ENCODE assay signal across 7 cellular contexts in the genomic region with DNA sequence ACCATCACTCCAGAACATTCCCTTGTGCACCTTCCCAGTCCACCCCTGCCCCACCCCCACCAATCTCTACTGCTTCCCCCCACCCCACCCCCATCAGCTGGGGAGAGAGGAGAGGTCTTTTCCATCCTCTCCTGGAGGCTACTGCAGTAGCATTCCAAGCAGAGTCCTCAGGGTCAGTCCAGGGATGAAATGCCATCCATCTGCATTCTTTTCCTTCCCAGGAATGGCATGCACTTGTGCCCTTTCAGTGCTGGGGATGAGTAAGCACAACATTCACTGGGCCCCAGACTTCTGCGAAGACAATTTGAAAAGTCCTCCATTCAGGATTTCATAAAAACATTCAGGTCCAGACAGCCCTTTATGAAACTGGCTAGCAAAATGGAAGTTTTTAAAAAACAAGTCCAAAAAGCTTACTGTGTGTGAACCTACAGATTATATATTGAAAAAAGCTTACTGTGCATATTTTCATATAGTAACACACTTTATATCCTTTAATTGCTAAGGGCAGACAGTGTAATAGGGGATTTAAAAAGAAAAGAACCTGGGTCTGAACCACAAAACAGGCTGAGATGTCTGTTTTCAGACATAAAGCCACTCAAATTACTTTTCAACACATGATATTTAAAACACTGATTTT. TPM values are rescaled to one million over a fixed set of nuclear protein-coding genes. Genes with fewer than 3 reads are reported as not detected.
DNase-seq lines count a peak whose midpoint lies in the region; ATAC-seq, FAIRE-seq and TF ChIP-seq lines count a peak whose summit lies in the region.

No MANE protein-coding gene starts in this region.

- intact Hi-C loops in kidney (cut with DNase I) (no loop called here), head of caudate nucleus (cut with DNase I) (no loop called here)

- no peak overlapping the region; the same call in 1 of the 2 replicates for H3K9ac ChIP-seq in HUES48 (ENCODE audit: low read depth, low read length)
- H3K9ac ChIP-seq in kidney (ENCODE audit: low read length in 2 of 2): no peak overlapping the region

- H3K4me1 ChIP-seq in HUES48 (ENCODE audit: control insufficient read depth, insufficient read depth, low read length) (peaks cover 5% of the 10 kb centered on the region; the same call in 1 of the 2 replicates), kidney (ENCODE audit: control insufficient read depth in 1 of 2, insufficient read depth in 1 of 2, low read depth in 1 of 2, low read length in 2 of 2) (peaks cover 6 to 7% of the 10 kb centered on the region in 2 donors), upper lobe of left lung (peaks cover 0 to 20% (median 8%) of the 10 kb centered on the region in 4 donors)

- FAIRE-seq in bronchial epithelial cell (lab: Jason Lieb, UNC) (no peak), kidney (lab: Jason Lieb, UNC) (no peak)

- DNase-seq in bronchial epithelial cell (ENCODE audit: low read depth): peak; percentile 39
- DNase-seq in kidney: no peak
- peak in 1 of 2 donors; percentile 43 for DNase-seq in upper lobe of left lung
- no peak for DNase-seq in stimulated activated CD4-positive, alpha-beta T cell treated with anti-CD3 and anti-CD28 coated beads, Interleukin-2, amount 100 ng/mL, for 48 hours
- no peak for DNase-seq in head of caudate nucleus

- H3K36me3 ChIP-seq in HUES48 (ENCODE audit: control insufficient read depth, insufficient read depth, low read length) (peaks cover 6% of the 10 kb centered on the region; the same call in 1 of the 2 replicates), bronchial epithelial cell (ENCODE audit: control insufficient read depth, insufficient read depth, low read length) (peaks cover 3% of the 10 kb centered on the region), kidney (ENCODE audit: control insufficient read depth in 1 of 2, insufficient read depth in 2 of 2, low read length in 2 of 2) (peaks cover 0 to 5% of the 10 kb centered on the region in 2 donors), upper lobe of left lung (peaks cover under 1 to 12% (median 4%) of the 10 kb centered on the region in 4 donors)

- TF ChIP-seq POLR2A in upper lobe of left lung (IDR thresholded peaks at IDR 0.05): no peak

- 55 to 62% methylated on average over 1 of the region's 1 CpG for WGBS in upper lobe of left lung, 2 donors

- H3K27me3 ChIP-seq in HUES48 (ENCODE audit: control insufficient read depth, insufficient read depth, low read length) (no peaks in the 10 kb centered on the region), bronchial epithelial cell (ENCODE audit: control insufficient read depth, insufficient read depth, low read length) (no peaks in the 10 kb centered on the region), upper lobe of left lung (no peaks in the 10 kb centered on the region)

- H3K4me3 ChIP-seq in HUES48 (ENCODE audit: low read depth, low read length) (no peak overlapping the region), bronchial epithelial cell (ENCODE audit: low read depth, low read length) (no peak overlapping the region), kidney (ENCODE audit: low read length in 2 of 2) (no peak overlapping the region), upper lobe of left lung (no peak overlapping the region)

- peak in 1 of 4 donors; percentile 47 for TF ChIP-seq EP300 in upper lobe of left lung (IDR thresholded peaks at IDR 0.05)

- ATAC-seq in upper lobe of left lung (ENCODE audit: low FRiP score in 2 of 2): peak in 1 of 2 donors; percentile 78
- ATAC-seq in GM19023 (IDR thresholded peaks at IDR 0.05; ENCODE audit: unreplicated experiment): no peak

- TF ChIP-seq CTCF in bronchial epithelial cell (IDR thresholded peaks at IDR 0.05; ENCODE audit: insufficient read depth, low read length, severe bottlenecking) (no peak), kidney (IDR thresholded peaks at IDR 0.05; ENCODE audit: borderline replicate concordance, extremely low read depth, insufficient read depth) (no peak), upper lobe of left lung (IDR thresholded peaks at IDR 0.05) (no peak)

- H3K9me3 ChIP-seq in HUES48 (ENCODE audit: control insufficient read depth, insufficient read depth, low read length) (no peaks in the 10 kb centered on the region), kidney (ENCODE audit: control insufficient read depth in 1 of 2, low read length in 2 of 2) (no peaks in the 10 kb centered on the region), upper lobe of left lung (no peaks in the 10 kb centered on the region)

- H3K27ac ChIP-seq in HUES48 (ENCODE audit: low read depth, low read length) (peak overlapping the region; percentile 51), kidney (ENCODE audit: low read depth in 2 of 2, low read length in 2 of 2) (peak overlapping the region; percentile 30 to 90), upper lobe of left lung (peak overlapping the region; percentile 38 to 77 (median 60))

RNA-seq across cellular contexts. Expression of a gene that starts 50.0 kb away (rescaled TPM):
- total RNA-seq in bronchial epithelial cell (68.4 and 83.7 TPM in 2 replicates), kidney (118 TPM), upper lobe of left lung (100 to 1,000 TPM in 5 of 6 donors, 10 to 100 TPM in 1; 90.1 to 127 (median 123) TPM)
- 38.5 TPM for polyA plus RNA-seq in kidney (ENCODE audit: insufficient read depth, low read depth, low replicate concordance)
